In genomic region chr19:44515907-44516306, GRCh38 we compare ENCODE assay signal across 43 cellular contexts. TPM values are rescaled to one million over a fixed set of nuclear protein-coding genes. Genes with fewer than 3 reads are reported as not detected.
"Had no signal": no experiment of that assay in that cellular context is flagged by ENCODE, and none has a peak within 500 bp of the region (broad histone marks: within the 10 kb centered on the region; RNA-seq: fewer than 3 reads in every experiment).

No MANE protein-coding gene starts in this region.

- DNase-seq: activated effector memory CD4-positive, alpha-beta T cell treated with anti-CD3 and anti-CD28 coated beads, Interleukin-2, amount 50 U/mL, for 16 hours; activated effector memory CD4-positive, alpha-beta T cell treated with Interleukin-2 at 50 U/mL for 16 hours; activated gamma-delta T cell; activated gamma-delta T cell treated with Interleukin-2 at 50 U/mL for 16 hours; activated naive CD4-positive, alpha-beta T cell; activated naive CD4-positive, alpha-beta T cell treated with anti-CD3 and anti-CD28 coated beads for 36 hours; activated naive CD4-positive, alpha-beta T cell treated with anti-CD3 and anti-CD28 coated beads, Interleukin-2, amount 10 ng/mL, durations not matched to agents 7 days and 5 days; activated naive CD4-positive, alpha-beta T cell treated with anti-CD3 and anti-CD28 coated beads, Interleukin-2, amount 50 U/mL, for 16 hours; activated naive CD4-positive, alpha-beta T cell treated with Interleukin-2 at 50 U/mL for 16 hours; activated naive CD8-positive, alpha-beta T cell treated with anti-CD3 and anti-CD28 coated beads for 36 hours; activated naive CD8-positive, alpha-beta T cell treated with anti-CD3 and anti-CD28 coated beads, Interleukin-2, amount 10 ng/mL, durations not matched to agents 7 days and 5 days; activated naive CD8-positive, alpha-beta T cell treated with anti-CD3 and anti-CD28 coated beads, Interleukin-2, amount 50 U/mL, for 24 hours; activated T-cell treated with anti-CD3 and anti-CD28 coated beads, Interleukin-2, amount 50 U/mL, for 1 hour; activated T-cell treated with anti-CD3 and anti-CD28 coated beads, Interleukin-2, amount 50 U/mL, for 4 hours; activated T-cell treated with anti-CD3 and anti-CD28 coated beads, Interleukin-2, amount 50 U/mL, for 48 hours; activated T-cell treated with anti-CD3 and anti-CD28 coated beads, Interleukin-2, amount 50 U/mL, for 72 hours; adrenal gland; amniotic stem cell; amygdala; anterior cingulate cortex; aorta; body of pancreas; brain microvascular endothelial cell; caudate nucleus; central memory CD4-positive, alpha-beta T cell; cerebellar nuclear complex had no signal

- H3K36me3 Mint-ChIP-seq: activated naive CD4-positive, alpha-beta T cell treated with anti-CD3 and anti-CD28 coated beads, Interleukin-2, amount 10 ng/mL, durations not matched to agents 7 days and 5 days; activated naive CD8-positive, alpha-beta T cell treated with anti-CD3 and anti-CD28 coated beads for 36 hours; activated naive CD8-positive, alpha-beta T cell treated with anti-CD3 and anti-CD28 coated beads, Interleukin-2, amount 10 ng/mL, durations not matched to agents 7 days and 5 days; brain had no signal

- H3K9me3 ChIP-seq: adrenal gland, ascending aorta, body of pancreas had no signal

- H3K4me1 Mint-ChIP-seq: activated naive CD4-positive, alpha-beta T cell treated with anti-CD3 and anti-CD28 coated beads, Interleukin-2, amount 10 ng/mL, durations not matched to agents 7 days and 5 days; activated naive CD4-positive, alpha-beta T cell treated with anti-CD3 and anti-CD28 coated beads, Interleukin-2, amount 50 U/mL, for 24 hours; activated naive CD8-positive, alpha-beta T cell treated with anti-CD3 and anti-CD28 coated beads for 36 hours; activated naive CD8-positive, alpha-beta T cell treated with anti-CD3 and anti-CD28 coated beads, Interleukin-2, amount 10 ng/mL, durations not matched to agents 7 days and 5 days; activated naive CD8-positive, alpha-beta T cell treated with anti-CD3 and anti-CD28 coated beads, Interleukin-2, amount 50 U/mL, for 24 hours; activated T-helper 17 cell treated with anti-CD3 and anti-CD28 coated beads, Interleukin-2, amount 50 U/mL, for 72 hours; brain; central memory CD8-positive, alpha-beta T cell had no signal

- H3K36me3 ChIP-seq: adrenal gland, ascending aorta, brain microvascular endothelial cell, breast epithelium, cardiac muscle cell had no signal

- H3K4me1 ChIP-seq: adrenal gland, ascending aorta, body of pancreas, breast epithelium had no signal

- H3K27me3 Mint-ChIP-seq: activated naive CD4-positive, alpha-beta T cell treated with anti-CD3 and anti-CD28 coated beads, Interleukin-2, amount 10 ng/mL, durations not matched to agents 7 days and 5 days; activated naive CD8-positive, alpha-beta T cell treated with anti-CD3 and anti-CD28 coated beads, Interleukin-2, amount 10 ng/mL, durations not matched to agents 7 days and 5 days; brain had no signal

- H3K27ac ChIP-seq: adrenal gland, ascending aorta, body of pancreas, brain microvascular endothelial cell, breast epithelium, cardiac muscle cell had no signal

- H3K27ac Mint-ChIP-seq: activated naive CD4-positive, alpha-beta T cell treated with anti-CD3 and anti-CD28 coated beads for 36 hours; activated naive CD4-positive, alpha-beta T cell treated with anti-CD3 and anti-CD28 coated beads, Interleukin-2, amount 10 ng/mL, durations not matched to agents 7 days and 5 days; activated naive CD4-positive, alpha-beta T cell treated with anti-CD3 and anti-CD28 coated beads, Interleukin-2, amount 50 U/mL, for 24 hours; activated naive CD4-positive, alpha-beta T cell treated with anti-CD3 and anti-CD28 coated beads, Interleukin-2, amount 50 U/mL, for 72 hours; activated naive CD8-positive, alpha-beta T cell; activated naive CD8-positive, alpha-beta T cell treated with anti-CD3 and anti-CD28 coated beads for 36 hours; activated naive CD8-positive, alpha-beta T cell treated with anti-CD3 and anti-CD28 coated beads, Interleukin-2, amount 10 ng/mL, durations not matched to agents 7 days and 5 days; activated naive CD8-positive, alpha-beta T cell treated with anti-CD3 and anti-CD28 coated beads, Interleukin-2, amount 50 U/mL, for 24 hours; activated T-cell treated with anti-CD3 and anti-CD28 coated beads, Interleukin-2, amount 50 U/mL, for 72 hours; activated T-helper 1 cell treated with anti-CD3 and anti-CD28 coated beads, Interleukin-12 subunit alpha, Interleukin-12 subunit beta, Interleukin-2, Interleukin-4 antibody, amounts not matched to agents 30 ng/mL and 10 ng/mL and 1 ng/mL, durations not matched to agents 14 hours and 24 hours and 36 hours; activated T-helper 17 cell treated with anti-CD3 and anti-CD28 coated beads, Interleukin-2, amount 50 U/mL, for 72 hours; activated T-helper 2 cell treated with anti-CD3 and anti-CD28 coated beads, Interferon-gamma antibody, Interleukin-2, Interleukin-4, amounts not matched to agents 10 μg/mL and 5 μg/mL and 100 μg/mL, durations not matched to agents 14 hours and 24 hours and 36 hours; brain had no signal

- H3K27me3 ChIP-seq: ascending aorta, body of pancreas, brain microvascular endothelial cell, cardiac muscle cell had no signal

- FAIRE-seq: astrocyte, bronchial epithelial cell had no signal

- H3K4me3 ChIP-seq: adrenal gland, ascending aorta, body of pancreas, breast epithelium, cardiac muscle cell had no signal

- H3K4me3 Mint-ChIP-seq: activated naive CD4-positive, alpha-beta T cell treated with anti-CD3 and anti-CD28 coated beads for 36 hours; activated naive CD4-positive, alpha-beta T cell treated with anti-CD3 and anti-CD28 coated beads, Interleukin-2, amount 10 ng/mL, durations not matched to agents 7 days and 5 days; activated naive CD4-positive, alpha-beta T cell treated with anti-CD3 and anti-CD28 coated beads, Interleukin-2, amount 50 U/mL, for 24 hours; activated naive CD8-positive, alpha-beta T cell; activated naive CD8-positive, alpha-beta T cell treated with anti-CD3 and anti-CD28 coated beads for 36 hours; activated naive CD8-positive, alpha-beta T cell treated with anti-CD3 and anti-CD28 coated beads, Interleukin-2, amount 10 ng/mL, durations not matched to agents 7 days and 5 days; activated naive CD8-positive, alpha-beta T cell treated with anti-CD3 and anti-CD28 coated beads, Interleukin-2, amount 50 U/mL, for 24 hours; activated T-cell treated with anti-CD3 and anti-CD28 coated beads, Interleukin-2, amount 50 U/mL, for 4 hours; activated T-cell treated with anti-CD3 and anti-CD28 coated beads, Interleukin-2, amount 50 U/mL, for 72 hours; activated T-helper 1 cell treated with anti-CD3 and anti-CD28 coated beads, Interleukin-12 subunit alpha, Interleukin-12 subunit beta, Interleukin-2, Interleukin-4 antibody, amounts not matched to agents 30 ng/mL and 10 ng/mL and 1 ng/mL, durations not matched to agents 14 hours and 24 hours and 36 hours; activated T-helper 17 cell treated with anti-CD3 and anti-CD28 coated beads, Interleukin-2, amount 50 U/mL, for 72 hours; brain; central memory CD8-positive, alpha-beta T cell had no signal

- ATAC-seq: activated naive CD4-positive, alpha-beta T cell treated with anti-CD3 and anti-CD28 coated beads, Interleukin-2, amount 50 U/mL, for 72 hours; activated naive CD8-positive, alpha-beta T cell treated with anti-CD3 and anti-CD28 coated beads, Interleukin-2, amount 50 U/mL, for 24 hours; activated T-cell treated with anti-CD3 and anti-CD28 coated beads, Interleukin-2, amount 50 U/mL, for 4 hours; activated T-cell treated with anti-CD3 and anti-CD28 coated beads, Interleukin-2, amount 50 U/mL, for 72 hours; activated T-helper 17 cell treated with anti-CD3 and anti-CD28 coated beads, Interleukin-2, amount 50 U/mL, for 72 hours; body of pancreas had no signal

RNA-seq across cellular contexts. Expression of gene CEACAM20, which starts 13.6 kb away (rescaled TPM):
- total RNA-seq: activated naive CD4-positive, alpha-beta T cell treated with anti-CD3 and anti-CD28 coated beads for 36 hours; activated naive CD4-positive, alpha-beta T cell treated with anti-CD3 and anti-CD28 coated beads, Interleukin-2, amount 50 U/mL, for 72 hours; activated naive CD8-positive, alpha-beta T cell treated with anti-CD3 and anti-CD28 coated beads for 36 hours; activated naive CD8-positive, alpha-beta T cell treated with anti-CD3 and anti-CD28 coated beads, Interleukin-2, amount 10 ng/mL, durations not matched to agents 7 days and 5 days; activated T-cell treated with anti-CD3 and anti-CD28 coated beads, Interleukin-2, amount 50 U/mL, for 4 hours; activated T-cell treated with anti-CD3 and anti-CD28 coated beads, Interleukin-2, amount 50 U/mL, for 72 hours; activated T-helper 1 cell treated with anti-CD3 and anti-CD28 coated beads, Interleukin-12 subunit alpha, Interleukin-12 subunit beta, Interleukin-2, Interleukin-4 antibody, amounts not matched to agents 30 ng/mL and 10 ng/mL and 1 ng/mL, durations not matched to agents 14 hours and 24 hours and 36 hours; activated T-helper 17 cell treated with anti-CD3 and anti-CD28 coated beads, Interleukin-2, amount 50 U/mL, for 72 hours; activated T-helper 2 cell treated with anti-CD3 and anti-CD28 coated beads, Interferon-gamma antibody, Interleukin-2, Interleukin-4, amounts not matched to agents 10 μg/mL and 5 μg/mL and 100 μg/mL, durations not matched to agents 14 hours and 24 hours and 36 hours; aorta; ascending aorta; astrocyte; body of pancreas; bronchial epithelial cell; cardiac muscle cell; cardiac septum; cerebellum; chondrocyte had no signal
- polyA plus RNA-seq: adipose tissue, cardiac muscle cell had no signal
